1 cellular context compared by ENCODE assay signal in the genomic region with DNA sequence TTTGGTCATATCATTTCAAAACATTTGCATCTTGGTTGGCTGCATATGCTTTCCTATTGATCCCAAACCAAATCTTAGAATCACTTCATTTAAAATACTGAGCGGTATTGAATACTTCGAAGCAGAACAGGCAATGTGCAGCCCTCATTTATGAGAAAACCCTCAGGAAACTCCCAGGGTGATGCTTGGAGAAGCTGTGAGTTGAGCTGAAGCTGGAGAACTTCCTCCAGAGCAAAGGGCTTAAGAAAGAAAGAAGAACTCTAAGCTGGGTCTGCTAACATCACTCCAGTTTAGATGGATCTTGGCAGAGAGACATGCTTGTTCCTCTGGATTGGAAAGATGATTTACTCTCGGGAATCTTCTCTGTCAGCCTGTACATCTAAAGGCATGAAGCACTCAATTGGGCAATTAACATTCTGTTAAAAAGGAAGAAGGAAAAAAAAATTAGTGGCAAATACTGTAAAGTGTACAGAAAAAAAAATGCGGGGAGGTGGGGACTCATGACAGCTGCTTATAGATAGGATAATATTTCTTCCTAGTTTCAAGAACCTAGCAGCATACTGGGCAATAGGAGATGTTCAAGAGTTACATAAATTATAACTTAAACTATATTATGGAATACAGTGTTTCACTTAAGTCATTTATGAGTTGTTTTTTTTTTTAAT.
TF ChIP-seq lines count a peak whose summit lies in the region.

No MANE protein-coding gene starts in this region.

TF ChIP-seq in endothelial cell of umbilical vein, 7 proteins besides CTCF, POLR2A, EP300 and RAD21:
- TF ChIP-seq FOS (IDR thresholded peaks at IDR 0.05; ENCODE audit: borderline replicate concordance, insufficient read depth, low read length) (no peak), GATA2 (IDR thresholded peaks at IDR 0.05; ENCODE audit: insufficient read depth, insufficient read length, low read depth, low read length) (no peak), MYC (IDR thresholded peaks at IDR 0.05; ENCODE audit: low read depth, low read length) (no peak), MAX (IDR thresholded peaks at IDR 0.05; ENCODE audit: insufficient read depth, insufficient read length) (no peak), JUN (IDR thresholded peaks at IDR 0.05; ENCODE audit: borderline replicate concordance, insufficient read depth, insufficient read length, low read depth) (no peak), EZH2 (IDR thresholded peaks at IDR 0.05; ENCODE audit: borderline replicate concordance, low read depth, low read length, severe bottlenecking) (no peak), POLR2AphosphoS5 (IDR thresholded peaks at IDR 0.05; ENCODE audit: insufficient read depth, low read depth, low read length) (no peak)
